In the genomic region with DNA sequence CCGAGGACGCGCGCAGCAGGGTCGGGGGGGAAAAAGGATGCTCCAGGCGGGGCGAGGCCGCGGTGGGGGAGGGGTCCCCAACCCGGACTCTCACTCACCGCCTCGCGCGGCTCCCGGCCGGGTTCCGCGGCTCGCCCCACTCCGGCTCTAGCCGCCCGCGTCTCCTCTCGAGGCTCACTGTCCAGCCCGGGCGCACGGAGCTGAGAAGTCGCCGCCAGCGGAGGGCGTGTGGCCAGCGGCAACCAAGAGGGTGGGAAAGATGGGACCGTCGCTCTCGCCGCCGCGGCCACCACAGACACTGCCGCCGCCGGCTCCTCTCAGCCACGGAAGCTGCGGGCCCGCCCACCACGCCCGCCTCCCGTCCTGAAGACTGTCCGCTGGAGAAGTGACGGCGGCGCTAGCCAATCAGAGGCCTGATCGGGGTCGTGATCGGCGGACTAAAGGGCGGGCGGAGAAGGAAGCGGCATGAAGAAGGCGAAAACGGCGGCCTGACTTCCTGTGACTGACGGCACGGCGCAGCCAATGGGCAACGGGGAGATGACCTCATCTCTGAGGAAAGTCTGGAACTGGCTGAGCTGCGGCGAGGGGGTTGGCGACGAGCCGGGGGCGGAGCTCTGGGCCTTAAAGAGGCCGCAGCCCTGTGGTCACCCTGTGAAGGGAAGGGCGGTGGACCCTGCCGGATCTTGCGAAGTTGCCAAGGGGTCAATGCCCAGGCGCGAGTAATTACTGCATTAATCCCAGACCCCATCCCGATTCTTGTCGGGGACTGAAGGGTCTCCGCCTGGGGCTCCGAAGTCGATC, we compare ENCODE assay signal across 8 cellular contexts. TPM values are rescaled to one million over a fixed set of nuclear protein-coding genes. Genes with fewer than 3 reads are reported as not detected.
DNase-seq lines count a peak whose midpoint lies in the region; ATAC-seq lines count a peak whose summit lies in the region.

MRTFA (minus strand) TSS at position 340 of the 801 bp plus-strand sequence.

- no peaks in the 10 kb centered on the region for H3K9me3 ChIP-seq in BLaER1 treated with 17β-estradiol and CSF1 and Interleukin-3, amounts not matched to agents 10 nM and 100 nM (replicated peaks in 1 of 11)

- peak within 1 kb of the TSS; percentile 64 to 90 (median 86) for H3K27ac ChIP-seq in BLaER1 treated with 17β-estradiol and CSF1 and Interleukin-3, amounts not matched to agents 10 nM and 100 nM

- intact Hi-C loops in left colon (cut with DNase I, micrococcal nuclease), result loop anchor here in 1 of 2 donors (10.0 kb wide), 1 partner anchor 122 kb away; no protein-coding TSS in a partner anchor

- peak within 1 kb of the TSS; percentile 77 to 94 (median 89) for H3K9ac ChIP-seq in BLaER1 treated with 17β-estradiol and CSF1 and Interleukin-3, amounts not matched to agents 10 nM and 100 nM

- H3K27me3 ChIP-seq in BLaER1 treated with 17β-estradiol and CSF1 and Interleukin-3, amounts not matched to agents 10 nM and 100 nM, result no peaks in the 10 kb centered on the region

- peaks cover 23 to 42% (median 39%) of the 10 kb centered on the region in 10 experiments for H3K4me1 ChIP-seq in BLaER1 treated with 17β-estradiol and CSF1 and Interleukin-3, amounts not matched to agents 10 nM and 100 nM

- peaks cover 0 to 9% (median 0%) of the 10 kb centered on the region in 11 experiments; a peak in 2 of 22 replicates for H3K36me3 ChIP-seq in BLaER1 treated with 17β-estradiol and CSF1 and Interleukin-3, amounts not matched to agents 10 nM and 100 nM

- peak within 1 kb of the TSS; percentile 90 to 99 (median 97) for H3K4me2 ChIP-seq in BLaER1 treated with 17β-estradiol and CSF1 and Interleukin-3, amounts not matched to agents 10 nM and 100 nM

- H4K20me1 ChIP-seq in BLaER1 treated with 17β-estradiol and CSF1 and Interleukin-3, amounts not matched to agents 10 nM and 100 nM, result peaks cover 33 to 47% (median 41%) of the 10 kb centered on the region in 11 experiments; a peak in 20 of 22 replicates

- H3K4me3 ChIP-seq in BLaER1 treated with 17β-estradiol and CSF1 and Interleukin-3, amounts not matched to agents 10 nM and 100 nM, result peak within 1 kb of the TSS; percentile 74 to 98 (median 85)

- ATAC-seq in GM19351 (IDR thresholded peaks at IDR 0.05; ENCODE audit: unreplicated experiment) (peak; percentile 88), HG03521 (IDR thresholded peaks at IDR 0.05; ENCODE audit: unreplicated experiment) (peak; percentile 91), left colon (peak; percentile 91)

- DNase-seq in NCI-H748 (lab: John Stamatoyannopoulos, UW; ENCODE audit: unreplicated experiment), result peak; percentile 98
- peak; percentile 99 for DNase-seq in activated CD4-positive, alpha-beta T cell treated with anti-CD3 and anti-CD28 coated beads, Interleukin-2, amount 50 U/mL, for 1 hour
- peak; percentile 85 for DNase-seq in cortex of kidney (lab: John Stamatoyannopoulos, UW)
- peak; percentile 100 for DNase-seq in left colon
- DNase-seq in stimulated activated CD4-positive, alpha-beta T cell treated with anti-CD3 and anti-CD28 coated beads, Interleukin-1b, Interleukin-23, amount 100 ng/mL, for 48 hours, result peak; percentile 100

RNA-seq across cellular contexts. Expression of gene MRTFA, which starts in this region (rescaled TPM):
- 10 to 100 TPM; 42.1 to 44.4 TPM for total RNA-seq in left colon

Comparison
In these comparisons a context has a peak if more than half of its experiments do, and no peak if none do; other contexts are left out.
1. Peak in every context shown above with its lines: DNase-seq, ATAC-seq, H3K4me3 ChIP-seq and H3K27ac ChIP-seq.